Comparison of ENCODE assay signal across 1 cellular context in the genomic region with DNA sequence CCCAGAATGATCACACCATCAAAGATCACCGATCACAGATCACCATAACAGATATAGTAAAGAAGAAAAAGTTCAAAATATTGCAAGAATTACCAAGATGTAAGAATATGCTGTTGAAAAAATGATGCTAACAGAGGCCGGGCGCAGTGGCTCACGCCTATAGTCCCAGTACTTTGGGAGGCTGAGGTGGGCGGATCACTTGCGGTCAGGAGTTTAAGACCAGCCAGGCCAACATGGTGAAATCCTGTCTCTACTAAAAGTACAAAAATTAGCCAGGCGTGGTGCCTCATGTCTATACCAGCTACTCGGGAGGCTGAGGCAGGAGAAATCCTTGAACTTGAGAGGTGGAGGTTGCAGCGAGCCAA.
A peak's percentile ranks its signal among the peaks of the same experiment; 100 is the strongest.
TF ChIP-seq lines count a peak whose summit lies in the region.

No MANE protein-coding gene starts in this region.

TF ChIP-seq in HepG2, 621 proteins besides CTCF, POLR2A, EP300 and RAD21:
- no peak for TF ChIP-seq RBFOX2 (IDR thresholded peaks at IDR 0.05; ENCODE audit: low read depth, low read length)
- TF ChIP-seq, protein P1, sequence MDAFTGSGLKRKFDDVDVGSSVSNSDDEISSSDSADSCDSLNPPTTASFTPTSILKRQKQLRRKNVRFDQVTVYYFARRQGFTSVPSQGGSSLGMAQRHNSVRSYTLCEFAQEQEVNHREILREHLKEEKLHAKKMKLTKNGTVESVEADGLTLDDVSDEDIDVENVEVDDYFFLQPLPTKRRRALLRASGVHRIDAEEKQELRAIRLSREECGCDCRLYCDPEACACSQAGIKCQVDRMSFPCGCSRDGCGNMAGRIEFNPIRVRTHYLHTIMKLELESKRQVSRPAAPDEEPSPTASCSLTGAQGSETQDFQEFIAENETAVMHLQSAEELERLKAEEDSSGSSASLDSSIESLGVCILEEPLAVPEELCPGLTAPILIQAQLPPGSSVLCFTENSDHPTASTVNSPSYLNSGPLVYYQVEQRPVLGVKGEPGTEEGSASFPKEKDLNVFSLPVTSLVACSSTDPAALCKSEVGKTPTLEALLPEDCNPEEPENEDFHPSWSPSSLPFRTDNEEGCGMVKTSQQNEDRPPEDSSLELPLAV (CRISPR knock-in tag; conservative IDR thresholded peaks at IDR 0.05; ENCODE audit: low read depth), result no peak
- 0 out of 2 replicates have a peak, but pooled peaks have one; percentile 12 for TF ChIP-seq ZNF234 (CRISPR knock-in tag; conservative IDR thresholded peaks at IDR 0.05)
- no peak for TF ChIP-seq ZNF124 (CRISPR knock-in tag; IDR thresholded peaks at IDR 0.05)
- no peak for TF ChIP-seq MYC (CRISPR knock-in tag; IDR thresholded peaks at IDR 0.05; ENCODE audit: borderline replicate concordance)
- TF ChIP-seq, protein P2, sequence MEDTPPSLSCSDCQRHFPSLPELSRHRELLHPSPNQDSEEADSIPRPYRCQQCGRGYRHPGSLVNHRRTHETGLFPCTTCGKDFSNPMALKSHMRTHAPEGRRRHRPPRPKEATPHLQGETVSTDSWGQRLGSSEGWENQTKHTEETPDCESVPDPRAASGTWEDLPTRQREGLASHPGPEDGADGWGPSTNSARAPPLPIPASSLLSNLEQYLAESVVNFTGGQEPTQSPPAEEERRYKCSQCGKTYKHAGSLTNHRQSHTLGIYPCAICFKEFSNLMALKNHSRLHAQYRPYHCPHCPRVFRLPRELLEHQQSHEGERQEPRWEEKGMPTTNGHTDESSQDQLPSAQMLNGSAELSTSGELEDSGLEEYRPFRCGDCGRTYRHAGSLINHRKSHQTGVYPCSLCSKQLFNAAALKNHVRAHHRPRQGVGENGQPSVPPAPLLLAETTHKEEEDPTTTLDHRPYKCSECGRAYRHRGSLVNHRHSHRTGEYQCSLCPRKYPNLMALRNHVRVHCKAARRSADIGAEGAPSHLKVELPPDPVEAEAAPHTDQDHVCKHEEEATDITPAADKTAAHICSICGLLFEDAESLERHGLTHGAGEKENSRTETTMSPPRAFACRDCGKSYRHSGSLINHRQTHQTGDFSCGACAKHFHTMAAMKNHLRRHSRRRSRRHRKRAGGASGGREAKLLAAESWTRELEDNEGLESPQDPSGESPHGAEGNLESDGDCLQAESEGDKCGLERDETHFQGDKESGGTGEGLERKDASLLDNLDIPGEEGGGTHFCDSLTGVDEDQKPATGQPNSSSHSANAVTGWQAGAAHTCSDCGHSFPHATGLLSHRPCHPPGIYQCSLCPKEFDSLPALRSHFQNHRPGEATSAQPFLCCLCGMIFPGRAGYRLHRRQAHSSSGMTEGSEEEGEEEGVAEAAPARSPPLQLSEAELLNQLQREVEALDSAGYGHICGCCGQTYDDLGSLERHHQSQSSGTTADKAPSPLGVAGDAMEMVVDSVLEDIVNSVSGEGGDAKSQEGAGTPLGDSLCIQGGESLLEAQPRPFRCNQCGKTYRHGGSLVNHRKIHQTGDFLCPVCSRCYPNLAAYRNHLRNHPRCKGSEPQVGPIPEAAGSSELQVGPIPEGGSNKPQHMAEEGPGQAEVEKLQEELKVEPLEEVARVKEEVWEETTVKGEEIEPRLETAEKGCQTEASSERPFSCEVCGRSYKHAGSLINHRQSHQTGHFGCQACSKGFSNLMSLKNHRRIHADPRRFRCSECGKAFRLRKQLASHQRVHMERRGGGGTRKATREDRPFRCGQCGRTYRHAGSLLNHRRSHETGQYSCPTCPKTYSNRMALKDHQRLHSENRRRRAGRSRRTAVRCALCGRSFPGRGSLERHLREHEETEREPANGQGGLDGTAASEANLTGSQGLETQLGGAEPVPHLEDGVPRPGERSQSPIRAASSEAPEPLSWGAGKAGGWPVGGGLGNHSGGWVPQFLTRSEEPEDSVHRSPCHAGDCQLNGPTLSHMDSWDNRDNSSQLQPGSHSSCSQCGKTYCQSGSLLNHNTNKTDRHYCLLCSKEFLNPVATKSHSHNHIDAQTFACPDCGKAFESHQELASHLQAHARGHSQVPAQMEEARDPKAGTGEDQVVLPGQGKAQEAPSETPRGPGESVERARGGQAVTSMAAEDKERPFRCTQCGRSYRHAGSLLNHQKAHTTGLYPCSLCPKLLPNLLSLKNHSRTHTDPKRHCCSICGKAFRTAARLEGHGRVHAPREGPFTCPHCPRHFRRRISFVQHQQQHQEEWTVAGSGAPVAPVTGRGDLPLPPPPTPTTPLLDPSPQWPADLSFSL (CRISPR knock-in tag; IDR thresholded peaks at IDR 0.05), result no peak
